Comparison of ENCODE assay signal across 2 cellular contexts in the genomic region with DNA sequence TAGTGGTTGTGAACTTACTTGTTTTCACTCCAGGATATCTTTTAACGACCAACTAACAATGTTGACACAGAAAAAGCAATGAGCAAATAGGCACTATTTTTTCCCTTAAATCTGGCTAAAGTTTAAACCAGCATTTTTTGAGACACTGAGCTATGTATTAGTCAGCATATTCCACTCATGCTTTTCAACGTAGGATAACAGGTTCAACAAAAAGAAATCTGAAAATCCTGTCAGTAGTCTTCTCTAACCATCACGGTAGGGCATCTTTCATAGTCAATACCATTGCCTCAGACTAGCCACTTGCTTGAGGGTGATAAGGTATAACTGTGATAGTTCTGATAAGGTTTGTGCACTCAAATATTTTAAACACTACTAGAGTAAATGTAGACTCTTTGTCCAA.
TF ChIP-seq lines count a peak whose summit lies in the region.

No MANE protein-coding gene starts in this region.

TF ChIP-seq in HepG2, 621 proteins besides CTCF, POLR2A, EP300 and RAD21:
- TF ChIP-seq ZBTB20 (CRISPR knock-in tag; IDR thresholded peaks at IDR 0.05; ENCODE audit: borderline replicate concordance, low read depth) (no peak), ATF1 (CRISPR knock-in tag; IDR thresholded peaks at IDR 0.05) (no peak), ZKSCAN5 (CRISPR knock-in tag; IDR thresholded peaks at IDR 0.05) (no peak), HOXD1 (CRISPR knock-in tag; IDR thresholded peaks at IDR 0.05) (no peak), ZNF709 (CRISPR knock-in tag; IDR thresholded peaks at IDR 0.05) (no peak), MAFF (IDR thresholded peaks at IDR 0.05; ENCODE audit: low read depth, low read length) (peak; percentile 46; the same call in 1 of the 2 replicates), PLRG1 (conservative IDR thresholded peaks at IDR 0.05) (no peak), ZNF777 (CRISPR knock-in tag; IDR thresholded peaks at IDR 0.05) (no peak), MAFK (conservative IDR thresholded peaks at IDR 0.05 in 1 of 2, IDR thresholded peaks at IDR 0.05 in 1 of 2; ENCODE audit: low read length in 2 of 2) (peak; percentile 12 to 66; a peak in 2 of 4 replicates), ZNF549 (CRISPR knock-in tag; IDR thresholded peaks at IDR 0.05) (no peak)
- TF ChIP-seq, protein P1, sequence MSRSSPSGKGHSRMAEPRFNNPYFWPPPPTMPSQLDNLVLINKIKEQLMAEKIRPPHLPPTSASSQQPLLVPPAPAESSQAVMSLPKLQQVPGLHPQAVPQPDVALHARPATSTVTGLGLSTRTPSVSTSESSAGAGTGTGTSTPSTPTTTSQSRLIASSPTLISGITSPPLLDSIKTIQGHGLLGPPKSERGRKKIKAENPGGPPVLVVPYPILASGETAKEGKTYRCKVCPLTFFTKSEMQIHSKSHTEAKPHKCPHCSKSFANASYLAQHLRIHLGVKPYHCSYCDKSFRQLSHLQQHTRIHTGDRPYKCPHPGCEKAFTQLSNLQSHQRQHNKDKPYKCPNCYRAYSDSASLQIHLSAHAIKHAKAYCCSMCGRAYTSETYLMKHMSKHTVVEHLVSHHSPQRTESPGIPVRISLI (CRISPR knock-in tag; IDR thresholded peaks at IDR 0.05; ENCODE audit: borderline replicate concordance) = no peak

TF ChIP-seq in IMR-90, 13 proteins besides CTCF, POLR2A, EP300 and RAD21:
- 0 out of 2 replicates have a peak, but pooled peaks have one; percentile 12 for TF ChIP-seq MAFK (IDR thresholded peaks at IDR 0.05; ENCODE audit: low read depth, low read length)
- TF ChIP-seq MAZ (IDR thresholded peaks at IDR 0.05; ENCODE audit: borderline replicate concordance, low read depth, low read length) = no peak
TF ChIP-seq in IMR-90: peak in this region for 1.
